13 cellular contexts compared by ENCODE assay signal in genomic region chr9:73156593-73157187, GRCh38. TPM values are rescaled to one million over a fixed set of nuclear protein-coding genes. Genes with fewer than 3 reads are reported as not detected.
A peak's percentile ranks its signal among the peaks of the same experiment; 100 is the strongest.
DNase-seq lines count a peak whose midpoint lies in the region; ATAC-seq and TF ChIP-seq lines count a peak whose summit lies in the region.
"Had no signal": no experiment of that assay in that cellular context is flagged by ENCODE, and none has a peak within 500 bp of the region (broad histone marks: within the 10 kb centered on the region; RNA-seq: fewer than 3 reads in every experiment).

No MANE protein-coding gene starts in this region.

- peaks cover 68% of the 10 kb centered on the region for H3K4me1 Mint-ChIP-seq in activated T-cell treated with anti-CD3 and anti-CD28 coated beads, Interleukin-2, amount 50 U/mL, for 4 hours (ENCODE audit: low read depth)
- peaks cover 37% of the 10 kb centered on the region for H3K4me1 Mint-ChIP-seq in T-helper 17 cell

- peak overlapping the region; percentile 55 for H3K4me3 Mint-ChIP-seq in activated T-cell treated with anti-CD3 and anti-CD28 coated beads, Interleukin-2, amount 50 U/mL, for 4 hours
- H3K4me3 Mint-ChIP-seq in T-helper 17 cell, result peak overlapping the region; percentile 78

- H3K9me3 Mint-ChIP-seq in activated T-cell treated with anti-CD3 and anti-CD28 coated beads, Interleukin-2, amount 50 U/mL, for 4 hours, result no peaks in the 10 kb centered on the region

- ATAC-seq in activated T-cell treated with anti-CD3 and anti-CD28 coated beads, Interleukin-2, amount 50 U/mL, for 4 hours, result peak in 1 of 2 donors; percentile 32
- ATAC-seq in T-helper 17 cell, result no peak
- no peak for ATAC-seq in HG03175 (IDR thresholded peaks at IDR 0.05; ENCODE audit: unreplicated experiment)
- ATAC-seq: heart right ventricle had no signal

- peaks cover 14 to 62% (median 21%) of the 10 kb centered on the region in 3 donors for H3K36me3 ChIP-seq in esophagus squamous epithelium
- peaks cover 43 to 68% (median 59%) of the 10 kb centered on the region in 5 donors for H3K36me3 ChIP-seq in subcutaneous abdominal adipose tissue (ENCODE audit: control insufficient read depth in 5 of 5, insufficient read depth in 5 of 5, low read length in 5 of 5)

- H3K27me3 ChIP-seq in esophagus squamous epithelium (no peaks in the 10 kb centered on the region), subcutaneous abdominal adipose tissue (ENCODE audit: control insufficient read depth in 5 of 5, insufficient read depth in 4 of 5, low read length in 5 of 5) (no peaks in the 10 kb centered on the region)
- H3K27me3 ChIP-seq: heart right ventricle, tibial nerve had no signal

- peak overlapping the region in 3 of 5 donors; percentile 29 to 60 (median 51) for H3K9ac ChIP-seq in subcutaneous abdominal adipose tissue (ENCODE audit: low read length in 5 of 5)

- H3K36me3 Mint-ChIP-seq in activated T-cell treated with anti-CD3 and anti-CD28 coated beads, Interleukin-2, amount 50 U/mL, for 4 hours (ENCODE audit: insufficient read depth), result peaks cover 28% of the 10 kb centered on the region
- H3K36me3 Mint-ChIP-seq in T-helper 17 cell (ENCODE audit: low read depth), result peaks cover 5% of the 10 kb centered on the region

- no peak for DNase-seq in activated T-cell treated with anti-CD3 and anti-CD28 coated beads, Interleukin-2, amount 50 U/mL, for 4 hours
- DNase-seq in activated T-cell treated with anti-CD3 and anti-CD28 coated beads, Interleukin-2, amount 50 U/mL, for 48 hours, result no peak
- DNase-seq in T-helper 17 cell (no peak), esophagus squamous epithelium (lab: John Stamatoyannopoulos, UW) (no peak), NCI-H82 treated with DMSO at 0.1 percent for 48 hours (lab: John Stamatoyannopoulos, UW; ENCODE audit: unreplicated experiment) (no peak), glomerular visceral epithelial cell (ENCODE audit: extremely low spot score) (no peak)
- DNase-seq: heart right ventricle, NCI-H2081 had no signal

- H3K4me1 ChIP-seq in esophagus squamous epithelium (peaks cover 19 to 64% (median 27%) of the 10 kb centered on the region in 3 donors), subcutaneous abdominal adipose tissue (ENCODE audit: control insufficient read depth in 5 of 5, insufficient read depth in 5 of 5, low read length in 5 of 5) (peaks cover 5 to 57% (median 43%) of the 10 kb centered on the region in 5 donors)

- TF ChIP-seq POLR2A in esophagus squamous epithelium (IDR thresholded peaks at IDR 0.05), result no peak

- intact Hi-C loops in esophagus squamous epithelium (cut with DNase I), result no loop called here

- peak overlapping the region; percentile 100 for H3K27ac Mint-ChIP-seq in T-helper 17 cell
- H3K27ac Mint-ChIP-seq: progenitor cell of endocrine pancreas had no signal

- peak in 1 of 6 experiments; percentile 7 for TF ChIP-seq CTCF in esophagus squamous epithelium (IDR thresholded peaks at IDR 0.05)

- H3K9me3 ChIP-seq in T-helper 17 cell (ENCODE audit: control insufficient read depth, low read length, poor library complexity, severe bottlenecking) (no peaks in the 10 kb centered on the region), esophagus squamous epithelium (no peaks in the 10 kb centered on the region), subcutaneous abdominal adipose tissue (ENCODE audit: control insufficient read depth in 5 of 5, low read length in 5 of 5) (no peaks in the 10 kb centered on the region)
- H3K9me3 ChIP-seq: heart right ventricle, tibial nerve had no signal

- H3K27me3 Mint-ChIP-seq in activated T-cell treated with anti-CD3 and anti-CD28 coated beads, Interleukin-2, amount 50 U/mL, for 4 hours (ENCODE audit: low read depth), result no peaks in the 10 kb centered on the region
- H3K27me3 Mint-ChIP-seq in T-helper 17 cell, result no peaks in the 10 kb centered on the region

- H3K27ac ChIP-seq in esophagus squamous epithelium (peak overlapping the region; percentile 35 to 96 (median 70)), subcutaneous abdominal adipose tissue (ENCODE audit: low read depth, low read length) (peak overlapping the region; percentile 75)

- H3K4me3 ChIP-seq in esophagus squamous epithelium (peak overlapping the region in 3 of 4 donors; percentile 29 to 63 (median 53)), subcutaneous abdominal adipose tissue (ENCODE audit: low read depth in 1 of 5, low read length in 5 of 5) (peak overlapping the region in 4 of 5 donors; percentile 28 to 50 (median 46))
- H3K4me3 ChIP-seq: heart right ventricle, lung, tibial nerve had no signal

RNA-seq across cellular contexts. Expression of gene ANXA1, which starts 5.0 kb away (rescaled TPM):
- total RNA-seq in activated T-cell treated with anti-CD3 and anti-CD28 coated beads, Interleukin-2, amount 50 U/mL, for 4 hours, result 10 to 100 TPM; 41.2 to 82.7 (median 55.9) TPM
- total RNA-seq in T-helper 17 cell (100 to 1,000 TPM; 553 to 928 TPM), esophagus squamous epithelium (1,000 to 10,000 TPM; 5,313 to 9,451 (median 7,147) TPM)

Comparison
In these comparisons a context has a peak if more than half of its experiments do, and no peak if none do; other contexts are left out.
1. RNA of gene ANXA1, which starts 5.0 kb away (total RNA-seq): 5,313 to 9,451 TPM in esophagus squamous epithelium and 553 to 928 TPM in T-helper 17 cell; 41.2 to 82.7 TPM in activated T-cell treated with anti-CD3 and anti-CD28 coated beads, Interleukin-2, amount 50 U/mL, for 4 hours; every median in the first group is over 4 times any median in the second.